9 cellular contexts compared by ENCODE assay signal in the genomic region with DNA sequence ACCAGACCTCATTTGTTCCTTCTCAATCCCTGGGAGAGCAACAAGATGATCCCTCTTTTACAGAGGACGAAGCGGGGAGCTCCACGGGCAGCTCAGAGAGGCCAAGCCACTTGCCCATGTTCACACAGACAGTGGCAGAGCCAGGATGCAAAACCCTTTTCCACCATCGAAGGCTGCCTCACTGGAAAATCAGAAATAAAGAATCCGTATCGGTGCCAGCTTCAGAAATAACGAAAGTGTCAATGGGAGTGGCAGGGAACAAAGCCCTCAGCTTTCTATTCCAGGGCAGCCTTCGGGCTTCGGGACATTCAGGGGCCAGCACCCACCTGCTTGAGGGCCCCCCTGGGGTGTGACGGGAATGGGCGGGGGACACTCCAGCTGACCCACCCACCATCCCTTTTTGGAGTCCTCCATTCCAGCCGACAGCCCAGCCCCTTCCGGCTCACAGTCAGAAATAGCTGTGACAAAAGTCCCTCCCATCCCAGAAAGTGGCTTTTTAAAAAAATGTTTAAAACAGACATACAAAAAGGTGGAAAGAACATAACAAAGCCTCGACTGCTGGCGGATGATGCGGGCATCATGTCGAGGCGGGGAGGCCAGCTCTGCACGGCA. TPM values are rescaled to one million over a fixed set of nuclear protein-coding genes. Genes with fewer than 3 reads are reported as not detected.
A peak's percentile ranks its signal among the peaks of the same experiment; 100 is the strongest.
DNase-seq lines count a peak whose midpoint lies in the region; ATAC-seq, FAIRE-seq and TF ChIP-seq lines count a peak whose summit lies in the region.
"Had no signal": no experiment of that assay in that cellular context is flagged by ENCODE, and none has a peak within 500 bp of the region (broad histone marks: within the 10 kb centered on the region; RNA-seq: fewer than 3 reads in every experiment).

No MANE protein-coding gene starts in this region.

- 70 to 85% methylated on average over 10 to 19 of the region's 19 CpGs for WGBS in endodermal cell (ENCODE audit: insufficient coverage in 1 of 2, insufficient read length in 1 of 2), 2 experiments
- no CpG with 5 or more reads among the region's 19 CpGs for WGBS in neuronal stem cell (ENCODE audit: extremely low coverage in 2 of 2, insufficient read length in 2 of 2, insufficient replicate concordance in 1 of 2), 2 donors

- no peak for ATAC-seq in CD8-positive, alpha-beta T cell
- ATAC-seq in HG03342 (IDR thresholded peaks at IDR 0.05; ENCODE audit: unreplicated experiment) (no peak), HG03457 (IDR thresholded peaks at IDR 0.05; ENCODE audit: unreplicated experiment) (no peak)

- no peak overlapping the region for H4K8ac ChIP-seq in neuronal stem cell (ENCODE audit: low read depth, low read length)

- peaks cover 96% of the 10 kb centered on the region for H3K4me1 ChIP-seq in CD8-positive, alpha-beta T cell (ENCODE audit: insufficient read depth, low read length)
- H3K4me1 ChIP-seq in SJCRH30 (peaks cover 25% of the 10 kb centered on the region), endodermal cell (ENCODE audit: control insufficient read depth, insufficient read depth, low read length) (peaks cover 28% of the 10 kb centered on the region), neuronal stem cell (ENCODE audit: control insufficient read depth in 2 of 2, insufficient read depth in 1 of 2, low read depth in 1 of 2, low read length in 2 of 2) (peaks cover 26 to 47% of the 10 kb centered on the region in 2 donors)

- no peak overlapping the region for H2BK120ac ChIP-seq in neuronal stem cell (ENCODE audit: low read depth, low read length)

- H2BK5ac ChIP-seq in neuronal stem cell (ENCODE audit: low read length), result peak overlapping the region; percentile 30

- H3K9me3 ChIP-seq in CD8-positive, alpha-beta T cell (ENCODE audit: low read length), result no peaks in the 10 kb centered on the region
- no peaks in the 10 kb centered on the region for H3K9me3 ChIP-seq in SJCRH30 (replicated peaks)
- no peaks in the 10 kb centered on the region for H3K9me3 ChIP-seq in endodermal cell (ENCODE audit: control insufficient read depth, low read length)
- H3K9me3 ChIP-seq in neuronal stem cell (replicated peaks in 1 of 2; ENCODE audit: control insufficient read depth in 2 of 2, insufficient read depth in 1 of 2, low read depth in 1 of 2, low read length in 2 of 2), result peaks cover 0 to 1% of the 10 kb centered on the region in 2 donors

- H3K4me2 ChIP-seq in neuronal stem cell (ENCODE audit: insufficient read depth, low read length, poor library complexity, severe bottlenecking), result no peak overlapping the region

- peak overlapping the region; percentile 98 for H3K27ac Mint-ChIP-seq in CD8-positive, alpha-beta T cell
- H3K27ac Mint-ChIP-seq in endodermal cell, result peak overlapping the region; percentile 92

- peak overlapping the region; percentile 82 for H3K4me3 Mint-ChIP-seq in CD8-positive, alpha-beta T cell
- H3K4me3 Mint-ChIP-seq in endodermal cell, result peak overlapping the region; percentile 31

- no peak overlapping the region for H3K14ac ChIP-seq in neuronal stem cell (ENCODE audit: low read length)

- H3K9ac ChIP-seq in endodermal cell (ENCODE audit: extremely low read depth, low read length, poor library complexity, severe bottlenecking) (peak overlapping the region; percentile 35), neuronal stem cell (ENCODE audit: low read depth, low read length, poor library complexity) (no peak overlapping the region)

- no peaks in the 10 kb centered on the region for H3K36me3 ChIP-seq in CD8-positive, alpha-beta T cell (ENCODE audit: insufficient read depth, low read length)
- H3K36me3 ChIP-seq in SJCRH30 (no peaks in the 10 kb centered on the region), endodermal cell (ENCODE audit: control insufficient read depth, insufficient read depth, low read length) (no peaks in the 10 kb centered on the region), neuronal stem cell (replicated peaks in 1 of 2; ENCODE audit: control insufficient read depth in 2 of 2, insufficient read depth in 2 of 2, low read length in 2 of 2) (no peaks in the 10 kb centered on the region)

- no peak overlapping the region for H3K4ac ChIP-seq in neuronal stem cell (ENCODE audit: low read length)

- no peak for FAIRE-seq in GM12892 (lab: Jason Lieb, UNC)
- FAIRE-seq: colon had no signal

- peak overlapping the region; percentile 96 for H3K27ac ChIP-seq in CD8-positive, alpha-beta T cell (ENCODE audit: low read depth, low read length)
- H3K27ac ChIP-seq in SJCRH30 (peak overlapping the region; percentile 69), endodermal cell (ENCODE audit: low read depth, low read length) (peak overlapping the region; percentile 90), neuronal stem cell (replicated peaks; ENCODE audit: low read length) (peak overlapping the region; percentile 71)

- CTCF ChIA-PET in CD8-positive, alpha-beta T cell (lab: Charles Lee), result interaction anchor here (1.0 to 5.8 kb wide), 8 partner anchors 17 to 67 kb away, joined by 3 to 32 read pairs (median 6); a partner anchor contains a TSS

- TF ChIP-seq POLR2A in GM12892 (IDR thresholded peaks at IDR 0.05; ENCODE audit: low read depth, low read length), result no peak

- peak overlapping the region; percentile 24 for H2BK12ac ChIP-seq in neuronal stem cell (ENCODE audit: low read length)

- H2BK15ac ChIP-seq in neuronal stem cell (ENCODE audit: low read length), result peak overlapping the region; percentile 5

- POLR2A ChIA-PET in CD8-positive, alpha-beta T cell (lab: Charles Lee), result interaction anchor here (0.9 to 5.5 kb wide), 5 partner anchors 12 to 124 kb away, joined by 3 to 49 read pairs (median 5); no protein-coding TSS in a partner anchor

- peaks cover 8% of the 10 kb centered on the region for H3K79me1 ChIP-seq in neuronal stem cell (ENCODE audit: low read depth, low read length)

- no peak overlapping the region for H3K23ac ChIP-seq in neuronal stem cell (ENCODE audit: low read depth, low read length, poor library complexity)

- H3K36me3 Mint-ChIP-seq in CD8-positive, alpha-beta T cell, result peaks cover 6% of the 10 kb centered on the region
- no peaks in the 10 kb centered on the region for H3K36me3 Mint-ChIP-seq in endodermal cell (ENCODE audit: low read depth)

- no peaks in the 10 kb centered on the region for H3K9me3 Mint-ChIP-seq in CD8-positive, alpha-beta T cell
- no peaks in the 10 kb centered on the region for H3K9me3 Mint-ChIP-seq in endodermal cell

- no peak overlapping the region for H4K91ac ChIP-seq in neuronal stem cell (ENCODE audit: low read depth, low read length, poor library complexity)

- H3K4me3 ChIP-seq in CD8-positive, alpha-beta T cell (ENCODE audit: low read depth, low read length), result peak overlapping the region; percentile 23
- H3K4me3 ChIP-seq in SJCRH30 (peak overlapping the region; percentile 36), endodermal cell (ENCODE audit: low read length) (no peak overlapping the region), neuronal stem cell (ENCODE audit: low read length in 2 of 2) (peak overlapping the region in 1 of 2 donors; percentile 19)

- no peaks in the 10 kb centered on the region for H3K27me3 ChIP-seq in CD8-positive, alpha-beta T cell (ENCODE audit: insufficient read depth, low read length)
- H3K27me3 ChIP-seq in SJCRH30 (peaks cover 11% of the 10 kb centered on the region; the same call in 1 of the 2 replicates), endodermal cell (ENCODE audit: control insufficient read depth, insufficient read depth, low read length, poor library complexity, severe bottlenecking) (peaks cover 7% of the 10 kb centered on the region), neuronal stem cell (ENCODE audit: control insufficient read depth in 3 of 3, insufficient read depth in 3 of 3, low read depth in 1 of 3, low read length in 3 of 3) (peaks cover 0 to 16% (median 3%) of the 10 kb centered on the region in 3 experiments)

- DNase-seq in CD8-positive, alpha-beta T cell, result peak in 2 of 7 experiments; percentile 6 to 35
- DNase-seq in SJCRH30 (no peak), endodermal cell (no peak), neuronal stem cell (ENCODE audit: low spot score) (no peak), GM12892 (ENCODE audit: insufficient read length) (no peak), NCI-H2081 (lab: John Stamatoyannopoulos, UW) (no peak)

- no peaks in the 10 kb centered on the region for H3K27me3 Mint-ChIP-seq in CD8-positive, alpha-beta T cell (ENCODE audit: low read depth)
- peaks cover 19% of the 10 kb centered on the region for H3K27me3 Mint-ChIP-seq in endodermal cell (ENCODE audit: insufficient read depth)

- H3K4me1 Mint-ChIP-seq in CD8-positive, alpha-beta T cell (ENCODE audit: low read depth), result peaks cover 94% of the 10 kb centered on the region
- peaks cover 36% of the 10 kb centered on the region for H3K4me1 Mint-ChIP-seq in endodermal cell

- peak overlapping the region; percentile 96 for H2AK5ac ChIP-seq in neuronal stem cell (ENCODE audit: low read depth, low read length)

- intact Hi-C loops in CD8-positive, alpha-beta T cell (cut with DNase I, micrococcal nuclease), result loop anchor here (1.0 to 10.0 kb wide), 2 partner anchors 22 to 514 kb away; no protein-coding TSS in a partner anchor

- peak overlapping the region; percentile 27 for H3K18ac ChIP-seq in neuronal stem cell (ENCODE audit: low read length)

- TF ChIP-seq CTCF in CD8-positive, alpha-beta T cell (IDR thresholded peaks at IDR 0.05), result no peak
- no peak for TF ChIP-seq CTCF in endodermal cell (conservative IDR thresholded peaks at IDR 0.05)

- peak overlapping the region; percentile 86 for H2AFZ ChIP-seq in neuronal stem cell (ENCODE audit: low read length)

RNA-seq across cellular contexts. Expression of a gene that starts 6.0 kb away (rescaled TPM):
- total RNA-seq in CD8-positive, alpha-beta T cell, result 100 to 1,000 TPM in 1 of 2 experiments, 10 to 100 TPM in 1; 92.6 to 107 TPM
- 5.9 and 6.2 TPM in 2 replicates for total RNA-seq in SJCRH30 (2014; rRNA removed; shearing (Covaris generic))
- 1 to 10 TPM; 4.6 to 6.4 TPM for total RNA-seq in endodermal cell
- 7.7 TPM for polyA plus RNA-seq in endodermal cell (2013, experiment 1 of 2)
- 6.8 TPM for polyA plus RNA-seq in endodermal cell (2013, experiment 2 of 2)
- polyA plus RNA-seq in neuronal stem cell (2013, experiment 1 of 2), result 3.4 TPM
- 3.3 TPM for polyA plus RNA-seq in neuronal stem cell (2013, experiment 2 of 2)
- polyA plus RNA-seq in GM12892 (2012; ENCODE audit: missing spikeins), result 5.6 TPM

RNA-seq across cellular contexts. Expression of a gene that starts 48.2 kb away (rescaled TPM):
- total RNA-seq in CD8-positive, alpha-beta T cell, result 1 to 10 TPM; 1.0 to 1.3 TPM
- total RNA-seq in SJCRH30 (2014; rRNA removed; shearing (Covaris generic)), result 7.2 and 7.5 TPM in 2 replicates
- total RNA-seq in endodermal cell, result 10 to 100 TPM in 1 of 2 donors, 1 to 10 TPM in 1; 7.6 to 18.7 TPM
- polyA plus RNA-seq in endodermal cell (2013, experiment 1 of 2), result 13.0 TPM
- polyA plus RNA-seq in endodermal cell (2013, experiment 2 of 2), result 13.1 TPM
- polyA plus RNA-seq in neuronal stem cell (2013, experiment 1 of 2), result 11.9 TPM
- polyA plus RNA-seq in neuronal stem cell (2013, experiment 2 of 2), result 11.5 TPM
- 2.8 TPM for polyA plus RNA-seq in GM12892 (2012; ENCODE audit: missing spikeins)

Comparison
In these comparisons a context has a peak if more than half of its experiments do, and no peak if none do; other contexts are left out.
1. RNA of a gene that starts 6.0 kb away (total RNA-seq): 92.6 to 107 TPM in CD8-positive, alpha-beta T cell; 4.6 to 6.4 TPM in endodermal cell and 5.9 to 6.2 TPM in SJCRH30; every median in the first group is over 10 times any median in the second.
2. Peak in every context shown above with its lines, with median percentiles within 50 percentile points of each other: H3K27ac ChIP-seq.